Comparison of ENCODE assay signal across 8 cellular contexts in the genomic region with DNA sequence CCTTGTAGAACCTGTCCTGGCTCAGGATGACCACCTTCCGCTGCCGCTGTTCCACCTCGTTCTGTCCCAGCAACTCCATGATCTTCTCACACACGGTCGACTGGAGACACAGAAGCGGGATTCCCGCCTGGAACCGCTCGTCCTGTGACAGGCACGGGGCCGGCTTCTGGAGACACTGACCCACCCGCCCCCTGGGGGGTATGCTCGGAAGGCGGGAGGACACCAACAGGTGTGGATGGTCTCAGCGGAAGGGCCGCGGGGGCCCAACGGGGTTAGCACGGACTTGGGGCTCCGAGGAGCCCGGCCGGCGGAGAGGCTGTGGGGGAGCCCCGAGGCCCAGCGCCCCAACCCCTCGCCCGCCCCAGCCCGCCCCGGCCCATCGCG. TPM values are rescaled to one million over a fixed set of nuclear protein-coding genes. Genes with fewer than 3 reads are reported as not detected.
DNase-seq lines count a peak whose midpoint lies in the region; ATAC-seq and TF ChIP-seq lines count a peak whose summit lies in the region.

No MANE protein-coding gene starts in this region.

- peak; percentile 19 for ATAC-seq in GM21423 (IDR thresholded peaks at IDR 0.05; ENCODE audit: unreplicated experiment)
- peak in 1 of 2 donors; percentile 1 for ATAC-seq in right cardiac atrium

- no peak for TF ChIP-seq EP300 in sigmoid colon (IDR thresholded peaks at IDR 0.05)

- H3K27ac Mint-ChIP-seq in activated T-helper 2 cell treated with anti-CD3 and anti-CD28 coated beads, Interferon-gamma antibody, Interleukin-2, Interleukin-4, amounts not matched to agents 10 μg/mL and 5 μg/mL and 100 μg/mL, durations not matched to agents 14 hours and 24 hours and 36 hours = peak overlapping the region; percentile 42

- DNase-seq in NCI-H526 (lab: John Stamatoyannopoulos, UW) (peak; percentile 10 to 52), NCI-H526 treated with DMSO at 0.1 percent for 48 hours (lab: John Stamatoyannopoulos, UW) (no peak), right cardiac atrium (peak in 2 of 3 donors; percentile 70 to 73), sigmoid colon (peak; percentile 76), NCI-H1436 (lab: John Stamatoyannopoulos, UW) (no peak)
- DNase-seq in Jurkat, Clone E6-1 (ENCODE audit: low read depth, low spot score) = no peak
- no peak for DNase-seq in activated T-helper 2 cell treated with anti-CD3 and anti-CD28 coated beads, Interferon-gamma antibody, Interleukin-2, Interleukin-4, amounts not matched to agents 10 μg/mL and 5 μg/mL and 100 μg/mL, durations not matched to agents 14 hours and 24 hours and 36 hours (ENCODE audit: low spot score)

- 2% methylated on average over 31 of the region's 31 CpGs for WGBS in right cardiac atrium
- WGBS in sigmoid colon, 2 donors = 2 to 5% methylated on average over 31 of the region's 31 CpGs

- intact Hi-C loops in activated T-helper 2 cell treated with anti-CD3 and anti-CD28 coated beads, Interferon-gamma antibody, Interleukin-2, Interleukin-4, amounts not matched to agents 10 μg/mL and 5 μg/mL and 100 μg/mL, durations not matched to agents 14 hours and 24 hours and 36 hours (cut with micrococcal nuclease) = loop anchor here (2.0 kb wide), 1 partner anchor 28 kb away; a partner anchor contains a TSS
- intact Hi-C loops in right cardiac atrium (cut with DNase I) = no loop called here
- intact Hi-C loops in sigmoid colon (cut with DNase I) = loop anchor here (5.0 kb wide), 1 partner anchor 207 kb away; no protein-coding TSS in a partner anchor

- TF ChIP-seq POLR2A in sigmoid colon (IDR thresholded peaks at IDR 0.05) = no peak

- H3K27ac ChIP-seq in right cardiac atrium (ENCODE audit: low read length) (no peak overlapping the region), sigmoid colon (peak overlapping the region; percentile 84 to 87 (median 86))

- H3K4me1 ChIP-seq in right cardiac atrium (ENCODE audit: control insufficient read depth, insufficient read depth, low read length) (peaks cover 3% of the 10 kb centered on the region), sigmoid colon (peaks cover 0 to 20% (median 15%) of the 10 kb centered on the region in 4 donors)

- H3K9me3 ChIP-seq in right cardiac atrium (ENCODE audit: control insufficient read depth, low read length) (no peaks in the 10 kb centered on the region), sigmoid colon (no peaks in the 10 kb centered on the region)

- peaks cover 29% of the 10 kb centered on the region for H3K36me3 Mint-ChIP-seq in activated T-helper 2 cell treated with anti-CD3 and anti-CD28 coated beads, Interferon-gamma antibody, Interleukin-2, Interleukin-4, amounts not matched to agents 10 μg/mL and 5 μg/mL and 100 μg/mL, durations not matched to agents 14 hours and 24 hours and 36 hours (ENCODE audit: low read depth)

- peaks cover 13% of the 10 kb centered on the region for H3K4me1 Mint-ChIP-seq in activated T-helper 2 cell treated with anti-CD3 and anti-CD28 coated beads, Interferon-gamma antibody, Interleukin-2, Interleukin-4, amounts not matched to agents 10 μg/mL and 5 μg/mL and 100 μg/mL, durations not matched to agents 14 hours and 24 hours and 36 hours (ENCODE audit: low read depth)

- H3K9me3 Mint-ChIP-seq in activated T-helper 2 cell treated with anti-CD3 and anti-CD28 coated beads, Interferon-gamma antibody, Interleukin-2, Interleukin-4, amounts not matched to agents 10 μg/mL and 5 μg/mL and 100 μg/mL, durations not matched to agents 14 hours and 24 hours and 36 hours = no peaks in the 10 kb centered on the region

- H3K27me3 ChIP-seq in right cardiac atrium (ENCODE audit: control insufficient read depth, insufficient read depth) = no peaks in the 10 kb centered on the region
- no peaks in the 10 kb centered on the region for H3K27me3 ChIP-seq in sigmoid colon

- peaks cover 16 to 42% (median 31%) of the 10 kb centered on the region in 4 donors for H3K36me3 ChIP-seq in sigmoid colon

- peak in 1 of 4 experiments; percentile 27 for TF ChIP-seq CTCF in sigmoid colon (IDR thresholded peaks at IDR 0.05)

- H3K4me3 Mint-ChIP-seq in activated T-helper 2 cell treated with anti-CD3 and anti-CD28 coated beads, Interferon-gamma antibody, Interleukin-2, Interleukin-4, amounts not matched to agents 10 μg/mL and 5 μg/mL and 100 μg/mL, durations not matched to agents 14 hours and 24 hours and 36 hours (ENCODE audit: low read depth) = peak overlapping the region; percentile 79

- H3K4me3 ChIP-seq in Jurkat, Clone E6-1 (ENCODE audit: low read length) = peak overlapping the region; percentile 68
- H3K4me3 ChIP-seq in right cardiac atrium (ENCODE audit: low read length) (peak overlapping the region; percentile 96), sigmoid colon (peak overlapping the region; percentile 75 to 99 (median 88))

- no peaks in the 10 kb centered on the region for H3K27me3 Mint-ChIP-seq in activated T-helper 2 cell treated with anti-CD3 and anti-CD28 coated beads, Interferon-gamma antibody, Interleukin-2, Interleukin-4, amounts not matched to agents 10 μg/mL and 5 μg/mL and 100 μg/mL, durations not matched to agents 14 hours and 24 hours and 36 hours (ENCODE audit: low read depth)

RNA-seq across cellular contexts. Expression of a gene that starts 0.5 kb away (rescaled TPM):
- polyA plus RNA-seq in Jurkat, Clone E6-1 (2012; ENCODE audit: insufficient read depth, insufficient read length) = 39.5 TPM
- total RNA-seq in activated T-helper 2 cell treated with anti-CD3 and anti-CD28 coated beads, Interferon-gamma antibody, Interleukin-2, Interleukin-4, amounts not matched to agents 10 μg/mL and 5 μg/mL and 100 μg/mL, durations not matched to agents 14 hours and 24 hours and 36 hours = 22.4 and 24.9 TPM in 2 replicates
- total RNA-seq in right cardiac atrium = 10 to 100 TPM; 26.1 to 32.0 (median 27.9) TPM
- polyA plus RNA-seq in right cardiac atrium = 31.5 TPM
- 10 to 100 TPM; 35.7 to 67.5 (median 52.0) TPM for total RNA-seq in sigmoid colon
- 10 to 100 TPM; 20.8 to 30.1 (median 28.2) TPM for polyA plus RNA-seq in sigmoid colon

RNA-seq across cellular contexts. Expression of a gene that starts 14.8 kb away (rescaled TPM):
- polyA plus RNA-seq in Jurkat, Clone E6-1 (2012; ENCODE audit: insufficient read depth, insufficient read length) = not detected
- total RNA-seq in activated T-helper 2 cell treated with anti-CD3 and anti-CD28 coated beads, Interferon-gamma antibody, Interleukin-2, Interleukin-4, amounts not matched to agents 10 μg/mL and 5 μg/mL and 100 μg/mL, durations not matched to agents 14 hours and 24 hours and 36 hours = not detected in 2 replicates
- not detected for total RNA-seq in right cardiac atrium
- not detected for polyA plus RNA-seq in right cardiac atrium
- not detected for total RNA-seq in sigmoid colon
- 1 to 10 TPM in 2 of 3 donors, under 1 TPM in 1; 0.45 to 3.6 (median 1.4) TPM for polyA plus RNA-seq in sigmoid colon

RNA-seq across cellular contexts. Expression of a gene that starts 27.8 kb away (rescaled TPM):
- polyA plus RNA-seq in Jurkat, Clone E6-1 (2012; ENCODE audit: insufficient read depth, insufficient read length) = 33.2 TPM
- total RNA-seq in activated T-helper 2 cell treated with anti-CD3 and anti-CD28 coated beads, Interferon-gamma antibody, Interleukin-2, Interleukin-4, amounts not matched to agents 10 μg/mL and 5 μg/mL and 100 μg/mL, durations not matched to agents 14 hours and 24 hours and 36 hours = 44.5 and 46.9 TPM in 2 replicates
- total RNA-seq in right cardiac atrium (10 to 100 TPM; 17.3 to 21.9 (median 20.4) TPM), sigmoid colon (10 to 100 TPM; 21.9 to 61.2 (median 30.0) TPM)
- polyA plus RNA-seq in right cardiac atrium (18.4 TPM), sigmoid colon (10 to 100 TPM in 1 of 3 donors, 1 to 10 TPM in 2; 3.6 to 19.8 (median 4.4) TPM)

Comparison
In these comparisons a context has a peak if more than half of its experiments do, and no peak if none do; other contexts are left out.
1. DNase-seq: peak in NCI-H526 (2 of 2), right cardiac atrium (2 of 3) and sigmoid colon (single experiment); none in NCI-H526 treated with DMSO at 0.1 percent for 48 hours (single experiment), Jurkat, Clone E6-1 (single experiment), activated T-helper 2 cell treated with anti-CD3 and anti-CD28 coated beads, Interferon-gamma antibody, Interleukin-2, Interleukin-4, amounts not matched to agents 10 μg/mL and 5 μg/mL and 100 μg/mL, durations not matched to agents 14 hours and 24 hours and 36 hours (single experiment) and NCI-H1436 (single experiment).
2. intact Hi-C loops: an anchor here in activated T-helper 2 cell treated with anti-CD3 and anti-CD28 coated beads, Interferon-gamma antibody, Interleukin-2, Interleukin-4, amounts not matched to agents 10 μg/mL and 5 μg/mL and 100 μg/mL, durations not matched to agents 14 hours and 24 hours and 36 hours (2.0 kb wide) and sigmoid colon (5.0 kb wide); none called in right cardiac atrium.
3. Peak in every context shown above with its lines, with median percentiles within 50 percentile points of each other: H3K4me3 ChIP-seq.